Comparison of ENCODE assay signal across 27 cellular contexts in genomic region chr17:73280191-73280590, GRCh38. TPM values are rescaled to one million over a fixed set of nuclear protein-coding genes. Genes with fewer than 3 reads are reported as not detected.
A peak's percentile ranks its signal among the peaks of the same experiment; 100 is the strongest.
DNase-seq lines count a peak whose midpoint lies in the region; ATAC-seq, FAIRE-seq and TF ChIP-seq lines count a peak whose summit lies in the region.
"Had no signal": no experiment of that assay in that cellular context is flagged by ENCODE, and none has a peak within 500 bp of the region (broad histone marks: within the 10 kb centered on the region; RNA-seq: fewer than 3 reads in every experiment).

No MANE protein-coding gene starts in this region.

- no peak for FAIRE-seq in HepG2 (lab: Jason Lieb, UNC)
- FAIRE-seq: G401.6, GM18507, GM19239, H1, RCC 7860 had no signal

- H3K4me3 ChIP-seq in HepG2 (replicated peaks in 1 of 3; ENCODE audit: insufficient read depth in 1 of 3, low read depth in 2 of 3, low read length in 3 of 3) (no peak overlapping the region), right lobe of liver (no peak overlapping the region), gastrocnemius medialis (no peak overlapping the region)
- H3K4me3 ChIP-seq: BLaER1 treated with 17β-estradiol and CSF1 and Interleukin-3, amounts not matched to agents 10 nM and 100 nM; SJSA1 had no signal

- BruUV-seq in HepG2 (replicated peaks; lab: Mats Ljungman, UMichigan), result no TSS peak

- H3K27ac ChIP-seq in HepG2 (ENCODE audit: extremely low read length, insufficient read depth, low read length) (no peak overlapping the region), right lobe of liver (no peak overlapping the region), cingulate gyrus (ENCODE audit: low read depth, low read length) (peak overlapping the region; percentile 47), gastrocnemius medialis (peak overlapping the region in 3 of 4 donors; percentile 29 to 68 (median 60))
- H3K27ac ChIP-seq: BLaER1 treated with 17β-estradiol and CSF1 and Interleukin-3, amounts not matched to agents 10 nM and 100 nM; SJSA1 had no signal

- TF ChIP-seq EP300 in HepG2 (IDR thresholded peaks at IDR 0.05; ENCODE audit: low read depth in 2 of 2, low read length in 2 of 2) (no peak), HepG2 (CRISPR knock-in tag; IDR thresholded peaks at IDR 0.05; ENCODE audit: borderline replicate concordance) (no peak)

- WGBS in HepG2 (ENCODE audit: low lambda C conversion rate), result 98% methylated on average over 12 of the region's 12 CpGs
- WGBS in right lobe of liver (ENCODE audit: insufficient coverage, low coverage, low lambda C conversion rate, missing lambda C conversion rate), result 93% methylated on average over 12 of the region's 12 CpGs

- no peak for DNase-seq in HepG2 (ENCODE audit: low spot score)
- no peak for DNase-seq in right lobe of liver
- no peak for DNase-seq in gastrocnemius medialis
- no peak for DNase-seq in NCI-H2029 (lab: John Stamatoyannopoulos, UW)
- DNase-seq in effector CD8-positive, alpha-beta T cell (lab: John Stamatoyannopoulos, UW), result no peak
- DNase-seq in head of caudate nucleus, result no peak
- no peak for DNase-seq in DMS 273 treated with DMSO at 0.1 percent for 48 hours (lab: John Stamatoyannopoulos, UW)
- DNase-seq: 8988T; CD8-positive, alpha-beta T cell; DMS153; Kasumi-1; NCI-H1417; NCI-H1694 treated with DMSO at 0.1 percent for 48 hours; NCI-H446 treated with DMSO at 0.1 percent for 48 hours; NCI-H526 treated with DMSO at 0.1 percent for 48 hours; OCI-M1 had no signal

- H3K4me2 ChIP-seq in HepG2 (ENCODE audit: low read depth, low read length), result no peak overlapping the region
- H3K4me2 ChIP-seq: BLaER1 treated with 17β-estradiol and CSF1 and Interleukin-3, amounts not matched to agents 10 nM and 100 nM had no signal

- no peaks in the 10 kb centered on the region for H3K79me2 ChIP-seq in HepG2 (ENCODE audit: insufficient read depth, low read length)

- H3K9me3 ChIP-seq in HepG2 (ENCODE audit: low read length), result no peaks in the 10 kb centered on the region
- H3K9me3 ChIP-seq in right lobe of liver, result no peaks in the 10 kb centered on the region
- no peaks in the 10 kb centered on the region for H3K9me3 ChIP-seq in gastrocnemius medialis
- H3K9me3 ChIP-seq: BLaER1 treated with 17β-estradiol and CSF1 and Interleukin-3, amounts not matched to agents 10 nM and 100 nM; SJSA1 had no signal

- H3K9ac ChIP-seq in HepG2 (ENCODE audit: insufficient read depth, low read depth, low read length), result no peak overlapping the region
- H3K9ac ChIP-seq: BLaER1 treated with 17β-estradiol and CSF1 and Interleukin-3, amounts not matched to agents 10 nM and 100 nM had no signal

- in situ Hi-C loops in HepG2 (cut with HindIII; ENCODE audit: extremely low pct_ligation_motif_present, low pct_unique_long_range_greater_than_20kb), result loop anchor here (25.0 kb wide), 1 partner anchor 1157 kb away; the partner anchor contains the start of gene GPRC5C
- in situ Hi-C loops in gastrocnemius medialis (cut with MboI; ENCODE audit: low sequenced_read_pairs in 4 of 4), result no loop called here

- TF ChIP-seq CTCF in HepG2 (CRISPR knock-in tag; IDR thresholded peaks at IDR 0.05), result no peak
- TF ChIP-seq CTCF in right lobe of liver (IDR thresholded peaks at IDR 0.05), result no peak
- TF ChIP-seq CTCF in gastrocnemius medialis (IDR thresholded peaks at IDR 0.05 in 4 of 5, conservative IDR thresholded peaks at IDR 0.05 in 1 of 5), result no peak

- no peak for TF ChIP-seq RAD21 in HepG2 (CRISPR knock-in tag; IDR thresholded peaks at IDR 0.05)

- no peak for ATAC-seq in HepG2
- ATAC-seq in right lobe of liver, result no peak
- ATAC-seq in gastrocnemius medialis, result no peak
- ATAC-seq: CD8-positive, alpha-beta T cell; HCT116; Right ventricle myocardium inferior had no signal

- intact Hi-C loops in HepG2 (cut with micrococcal nuclease; ENCODE audit: unreplicated experiment), result no loop called here
- intact Hi-C loops in right lobe of liver (cut with DNase I), result no loop called here
- intact Hi-C loops in gastrocnemius medialis (cut with DNase I; ENCODE audit: low total_unique reads), result no loop called here
- intact Hi-C loops in head of caudate nucleus (cut with DNase I), result no loop called here

- CTCF ChIA-PET in HepG2 (lab: Yijun Ruan, JAX; ENCODE audit: low intra/inter-chr PET ratio, low total read pairs), result no interaction called here

- H3K27me3 ChIP-seq in HepG2 (ENCODE audit: control insufficient read depth in 1 of 2, insufficient read depth in 2 of 2, low read length in 2 of 2) (no peaks in the 10 kb centered on the region), right lobe of liver (no peaks in the 10 kb centered on the region), gastrocnemius medialis (no peaks in the 10 kb centered on the region)
- H3K27me3 ChIP-seq: BLaER1 treated with 17β-estradiol and CSF1 and Interleukin-3, amounts not matched to agents 10 nM and 100 nM; SJSA1 had no signal

- no peak overlapping the region for H2AFZ ChIP-seq in HepG2 (ENCODE audit: low read length)

- H3K4me1 ChIP-seq in HepG2 (ENCODE audit: insufficient read depth, low read length) (peaks cover 38% of the 10 kb centered on the region), right lobe of liver (peaks cover 1 to 19% (median 9%) of the 10 kb centered on the region in 4 donors), gastrocnemius medialis (peaks cover 26 to 31% of the 10 kb centered on the region in 2 donors)

- H3K36me3 ChIP-seq in HepG2 (replicated peaks in 1 of 2; ENCODE audit: control insufficient read depth in 1 of 2, insufficient read depth in 2 of 2, low read length in 2 of 2), result peaks cover 7 to 17% of the 10 kb centered on the region in 2 experiments; a peak in 4 of 5 replicates
- H3K36me3 ChIP-seq in right lobe of liver, result peaks cover 0 to 16% (median 5%) of the 10 kb centered on the region in 4 donors
- H3K36me3 ChIP-seq in gastrocnemius medialis, result peaks cover 0 to 9% of the 10 kb centered on the region in 2 donors

- POLR2A ChIA-PET in HepG2 (lab: Yijun Ruan, JAX), result interaction anchor here (1.1 to 1.4 kb wide), 2 partner anchors 9 to 18 kb away, joined by 3 to 4 read pairs; no protein-coding TSS in a partner anchor

- no peaks in the 10 kb centered on the region for H4K20me1 ChIP-seq in HepG2 (ENCODE audit: insufficient read depth, low read length)

- TF ChIP-seq POLR2A in HepG2 (IDR thresholded peaks at IDR 0.05; ENCODE audit: insufficient read depth in 1 of 2, low read depth in 2 of 2, low read length in 2 of 2) (no peak), right lobe of liver (IDR thresholded peaks at IDR 0.05) (no peak), gastrocnemius medialis (IDR thresholded peaks at IDR 0.05) (no peak)

RNA-seq across cellular contexts. Expression of gene CPSF4L, which starts 18.5 kb away (rescaled TPM):
- total RNA-seq in HepG2 (2016; rRNA removed; fragmentation: Illumina TruSeq; extraction: Trizol) (0.73 and 0.94 TPM in 2 replicates), right lobe of liver (not detected), gastrocnemius medialis (not detected)
- 1.3 and 1.5 TPM in 2 replicates for total RNA-seq in HepG2 (2016; cell fraction: cytosol; rRNA removed; fragmentation: Illumina TruSeq; extraction: Trizol; ENCODE audit: low read depth)
- 0.76 and 1.1 TPM in 2 replicates for total RNA-seq in HepG2 (2016; cell fraction: insoluble cytoplasmic fraction; rRNA removed; fragmentation: Illumina TruSeq; extraction: Trizol)
- total RNA-seq in HepG2 (2016; cell fraction: membrane; rRNA removed; fragmentation: Illumina TruSeq; extraction: Trizol), result 1.3 and 1.5 TPM in 2 replicates
- 0.99 and 1.5 TPM in 2 replicates for total RNA-seq in HepG2 (2016; cell fraction: nucleus; rRNA removed; fragmentation: Illumina TruSeq; extraction: Trizol)
- 1.2 and 1.6 TPM in 2 replicates for polyA plus RNA-seq in HepG2 (2011; rRNA removed)
- 0.32 and 0.70 TPM in 2 replicates for polyA plus RNA-seq in HepG2 (2011; cell fraction: cytosol; rRNA removed)
- polyA plus RNA-seq in HepG2 (2011; cell fraction: nucleus; rRNA removed), result 0.21 TPM in 1 of 2 replicates, not detected in the other
- polyA plus RNA-seq in HepG2 (2012), result 0.25 and 0.48 TPM in 2 replicates
- polyA plus RNA-seq in HepG2 (2016; cell fraction: cytosol; fragmentation: Illumina TruSeq; extraction: Trizol; ENCODE audit: low read depth), result 0.86 and 1.8 TPM in 2 replicates
- polyA plus RNA-seq in HepG2 (2016; cell fraction: insoluble cytoplasmic fraction; fragmentation: Illumina TruSeq; extraction: Trizol; ENCODE audit: low read depth), result 0.60 and 1.3 TPM in 2 replicates
- 1.3 and 1.5 TPM in 2 replicates for polyA plus RNA-seq in HepG2 (2016; cell fraction: membrane; fragmentation: Illumina TruSeq; extraction: Trizol; ENCODE audit: low read depth)
- polyA plus RNA-seq in HepG2 (2016; cell fraction: nucleus; fragmentation: Illumina TruSeq; extraction: Trizol; ENCODE audit: insufficient read depth, low read depth), result not detected in 2 replicates
- polyA minus RNA-seq in HepG2 (2011; rRNA and poly(A)+ RNA removed; ENCODE audit: low replicate concordance), result 0.42 TPM in 1 of 2 replicates, not detected in the other
- not detected in 2 replicates for polyA minus RNA-seq in HepG2 (2011; cell fraction: cytosol; rRNA and poly(A)+ RNA removed)
- 1.3 TPM in 1 of 2 replicates, not detected in the other for polyA minus RNA-seq in HepG2 (2011; cell fraction: nucleus; rRNA and poly(A)+ RNA removed)
- total RNA-seq: CD8-positive, alpha-beta T cell; H1; MCF 10A; Right ventricle myocardium inferior had no signal
- polyA plus RNA-seq: H1 had no signal

RNA-seq across cellular contexts. Expression of gene CDC42EP4, which starts 31.6 kb away (rescaled TPM):
- total RNA-seq in HepG2 (2016; rRNA removed; fragmentation: Illumina TruSeq; extraction: Trizol) (54.0 and 55.0 TPM in 2 replicates), right lobe of liver (10 to 100 TPM; 27.5 to 34.9 (median 30.9) TPM), gastrocnemius medialis (10 to 100 TPM; 35.8 to 57.0 (median 47.1) TPM)
- total RNA-seq in HepG2 (2016; cell fraction: cytosol; rRNA removed; fragmentation: Illumina TruSeq; extraction: Trizol; ENCODE audit: low read depth), result 13.5 and 14.9 TPM in 2 replicates
- total RNA-seq in HepG2 (2016; cell fraction: insoluble cytoplasmic fraction; rRNA removed; fragmentation: Illumina TruSeq; extraction: Trizol), result 45.9 and 55.1 TPM in 2 replicates
- 45.7 and 51.9 TPM in 2 replicates for total RNA-seq in HepG2 (2016; cell fraction: membrane; rRNA removed; fragmentation: Illumina TruSeq; extraction: Trizol)
- 34.9 and 36.1 TPM in 2 replicates for total RNA-seq in HepG2 (2016; cell fraction: nucleus; rRNA removed; fragmentation: Illumina TruSeq; extraction: Trizol)
- polyA plus RNA-seq in HepG2 (2011; rRNA removed), result 19.0 and 21.7 TPM in 2 replicates
- polyA plus RNA-seq in HepG2 (2011; cell fraction: cytosol; rRNA removed), result 16.2 and 20.1 TPM in 2 replicates
- 18.6 and 24.3 TPM in 2 replicates for polyA plus RNA-seq in HepG2 (2011; cell fraction: nucleus; rRNA removed)
- polyA plus RNA-seq in HepG2 (2012), result 18.4 and 22.4 TPM in 2 replicates
- polyA plus RNA-seq in HepG2 (2016; cell fraction: cytosol; fragmentation: Illumina TruSeq; extraction: Trizol; ENCODE audit: low read depth), result 11.7 and 14.2 TPM in 2 replicates
- polyA plus RNA-seq in HepG2 (2016; cell fraction: insoluble cytoplasmic fraction; fragmentation: Illumina TruSeq; extraction: Trizol; ENCODE audit: low read depth), result 58.7 and 66.8 TPM in 2 replicates
- 37.7 and 41.8 TPM in 2 replicates for polyA plus RNA-seq in HepG2 (2016; cell fraction: membrane; fragmentation: Illumina TruSeq; extraction: Trizol; ENCODE audit: low read depth)
- 41.4 and 43.9 TPM in 2 replicates for polyA plus RNA-seq in HepG2 (2016; cell fraction: nucleus; fragmentation: Illumina TruSeq; extraction: Trizol; ENCODE audit: insufficient read depth, low read depth)
- polyA minus RNA-seq in HepG2 (2011; rRNA and poly(A)+ RNA removed; ENCODE audit: low replicate concordance), result 68.4 and 91.9 TPM in 2 replicates
- polyA minus RNA-seq in HepG2 (2011; cell fraction: cytosol; rRNA and poly(A)+ RNA removed), result 25.3 and 26.4 TPM in 2 replicates
- 32.3 and 36.9 TPM in 2 replicates for polyA minus RNA-seq in HepG2 (2011; cell fraction: nucleus; rRNA and poly(A)+ RNA removed)

Comparison
In these comparisons a context has a peak if more than half of its experiments do, and no peak if none do; other contexts are left out.
1. H3K27ac ChIP-seq: peak in cingulate gyrus (single experiment) and gastrocnemius medialis (3 of 4); none in HepG2 (single experiment) and right lobe of liver (0 of 3).